ENCODE assay signal across 28 cellular contexts in the genomic region with DNA sequence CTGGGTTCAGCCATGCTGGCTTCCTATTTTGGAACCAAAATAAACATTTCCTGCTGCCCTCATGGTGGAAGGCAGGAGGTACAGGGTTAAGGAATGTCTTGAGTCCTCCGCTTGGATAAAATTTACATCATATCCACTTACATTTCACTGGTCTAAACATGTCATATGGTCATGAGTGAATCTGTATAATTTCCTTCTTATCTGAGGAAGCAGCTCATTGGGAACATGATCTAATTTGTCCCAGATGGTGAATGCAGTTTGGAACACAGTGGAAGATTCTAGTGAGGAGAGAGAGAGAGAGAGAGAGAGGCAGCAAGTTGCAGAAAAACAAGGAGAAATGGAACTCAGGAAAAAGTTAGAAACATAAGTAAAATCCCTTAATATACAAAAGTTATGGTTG. TPM values are rescaled to one million over a fixed set of nuclear protein-coding genes. Genes with fewer than 3 reads are reported as not detected.
"Had no signal": no experiment of that assay in that cellular context is flagged by ENCODE, and none has a peak within 500 bp of the region (broad histone marks: within the 10 kb centered on the region; RNA-seq: fewer than 3 reads in every experiment).

No MANE protein-coding gene starts in this region.

- FAIRE-seq: endothelial cell of umbilical vein, frontal cortex had no signal

- ATAC-seq: activated CD4-positive, CD25-positive, alpha-beta regulatory T cell treated with anti-CD3 and anti-CD28 coated beads, Interleukin-2, amount 50 U/mL, for 24 hours; activated CD8-positive, alpha-beta memory T cell treated with anti-CD3 and anti-CD28 coated beads, Interleukin-2, amount 10 ng/mL, durations not matched to agents 7 days and 5 days; activated CD8-positive, alpha-beta T cell treated with anti-CD3 and anti-CD28 coated beads for 36 hours; effector memory CD8-positive, alpha-beta T cell; esophagus mucosa; naive thymus-derived CD8-positive, alpha-beta T cell; stimulated activated naive B cell treated with anti-CD40 and anti-IgM and Interleukin-4, amounts not matched to agents 10 μg/mL and 1 μg/mL and 100 μg/mL, for 72 hours had no signal

- H3K4me1 ChIP-seq: left ventricle myocardium inferior, sigmoid colon, vagina had no signal

- H3K36me3 ChIP-seq: left ventricle myocardium inferior, sigmoid colon, thoracic aorta, vagina had no signal

- H2AFZ ChIP-seq: hepatocyte had no signal

- H3K4me3 ChIP-seq: hepatocyte, left ventricle myocardium inferior, sigmoid colon, smooth muscle cell, thoracic aorta, vagina had no signal

- H3K79me2 ChIP-seq: hepatocyte had no signal

- H3K4me2 ChIP-seq: hepatocyte, smooth muscle cell had no signal

- H3K27ac ChIP-seq: hepatocyte, left ventricle myocardium inferior, sigmoid colon, thoracic aorta, vagina, VCaP had no signal

- H3K9me3 ChIP-seq: left ventricle myocardium inferior, sigmoid colon, thoracic aorta, vagina had no signal

- DNase-seq: activated CD4-positive, alpha-beta T cell treated with anti-CD3 and anti-CD28 coated beads, Interleukin-2, amount 10 ng/mL, durations not matched to agents 7 days and 5 days; activated CD8-positive, alpha-beta memory T cell treated with anti-CD3 and anti-CD28 coated beads, Interleukin-2, amount 10 ng/mL, durations not matched to agents 7 days and 5 days; activated CD8-positive, alpha-beta T cell treated with anti-CD3 and anti-CD28 coated beads for 36 hours; activated effector memory CD4-positive, alpha-beta T cell treated with anti-CD3 and anti-CD28 coated beads, Interleukin-2, amount 50 U/mL, for 16 hours; activated naive CD4-positive, alpha-beta T cell treated with anti-CD3 and anti-CD28 coated beads, Interleukin-2, amount 10 ng/mL, durations not matched to agents 7 days and 5 days; activated T-cell treated with anti-CD3 and anti-CD28 coated beads for 4 hours; effector memory CD8-positive, alpha-beta T cell; glutamatergic neuron; immature natural killer cell; kidney glomerular epithelial cell; left ventricle myocardium inferior; naive thymus-derived CD8-positive, alpha-beta T cell; retina; sigmoid colon; stimulated activated CD4-positive, alpha-beta T cell treated with anti-CD3 and anti-CD28 coated beads, Interleukin-15, amount 100 ng/mL, for 24 hours; stimulated activated CD4-positive, alpha-beta T cell treated with anti-CD3 and anti-CD28 coated beads, Interleukin-2, amount 100 ng/mL, for 48 hours; stimulated activated CD8-positive, alpha-beta memory T cell treated with anti-CD3 and anti-CD28 coated beads, Interleukin-4, amount 100 ng/mL, for 48 hours; stimulated activated naive B cell treated with anti-CD40 and anti-IgM and Interleukin-4, amounts not matched to agents 10 μg/mL and 1 μg/mL and 100 μg/mL, for 72 hours had no signal

- H3K27me3 ChIP-seq: hepatocyte, sigmoid colon, vagina had no signal

RNA-seq across cellular contexts. Expression of gene MXRA5, which starts 46.8 kb away (rescaled TPM):
- total RNA-seq: activated CD4-positive, alpha-beta T cell treated with anti-CD3 and anti-CD28 coated beads, Interleukin-2, amount 10 ng/mL, durations not matched to agents 7 days and 5 days; activated CD8-positive, alpha-beta memory T cell treated with anti-CD3 and anti-CD28 coated beads, Interleukin-2, amount 10 ng/mL, durations not matched to agents 7 days and 5 days; activated CD8-positive, alpha-beta T cell treated with anti-CD3 and anti-CD28 coated beads for 36 hours; dermis microvascular lymphatic vessel endothelial cell; endothelial cell of umbilical vein; naive thymus-derived CD8-positive, alpha-beta T cell had no signal
- polyA plus RNA-seq: endothelial cell of umbilical vein; immature natural killer cell; naive thymus-derived CD8-positive, alpha-beta T cell had no signal
